In genomic region chr11:69086152-69086551, GRCh38 we compare ENCODE assay signal across 2 cellular contexts.
TF ChIP-seq lines count a peak whose summit lies in the region.

No MANE protein-coding gene starts in this region.

TF ChIP-seq in GM23338, 12 proteins besides CTCF, POLR2A, EP300 and RAD21 (continued from another document):
- TF ChIP-seq JUNB (IDR thresholded peaks at IDR 0.05; ENCODE audit: unreplicated experiment): no peak
- no peak for TF ChIP-seq EZH2phosphoT487 (IDR thresholded peaks at IDR 0.05; ENCODE audit: unreplicated experiment)
- TF ChIP-seq ZNF331 (CRISPR knock-in tag; IDR thresholded peaks at IDR 0.05; ENCODE audit: low read depth): no peak
- TF ChIP-seq POLR2AphosphoS5 (IDR thresholded peaks at IDR 0.05; ENCODE audit: low read depth): no peak
- TF ChIP-seq REST (IDR thresholded peaks at IDR 0.05; ENCODE audit: unreplicated experiment): no peak
- no peak for TF ChIP-seq STAT1 (IDR thresholded peaks at IDR 0.05; ENCODE audit: unreplicated experiment)
- TF ChIP-seq ZNF114 (CRISPR knock-in tag; IDR thresholded peaks at IDR 0.05): no peak
- TF ChIP-seq, protein P1, sequence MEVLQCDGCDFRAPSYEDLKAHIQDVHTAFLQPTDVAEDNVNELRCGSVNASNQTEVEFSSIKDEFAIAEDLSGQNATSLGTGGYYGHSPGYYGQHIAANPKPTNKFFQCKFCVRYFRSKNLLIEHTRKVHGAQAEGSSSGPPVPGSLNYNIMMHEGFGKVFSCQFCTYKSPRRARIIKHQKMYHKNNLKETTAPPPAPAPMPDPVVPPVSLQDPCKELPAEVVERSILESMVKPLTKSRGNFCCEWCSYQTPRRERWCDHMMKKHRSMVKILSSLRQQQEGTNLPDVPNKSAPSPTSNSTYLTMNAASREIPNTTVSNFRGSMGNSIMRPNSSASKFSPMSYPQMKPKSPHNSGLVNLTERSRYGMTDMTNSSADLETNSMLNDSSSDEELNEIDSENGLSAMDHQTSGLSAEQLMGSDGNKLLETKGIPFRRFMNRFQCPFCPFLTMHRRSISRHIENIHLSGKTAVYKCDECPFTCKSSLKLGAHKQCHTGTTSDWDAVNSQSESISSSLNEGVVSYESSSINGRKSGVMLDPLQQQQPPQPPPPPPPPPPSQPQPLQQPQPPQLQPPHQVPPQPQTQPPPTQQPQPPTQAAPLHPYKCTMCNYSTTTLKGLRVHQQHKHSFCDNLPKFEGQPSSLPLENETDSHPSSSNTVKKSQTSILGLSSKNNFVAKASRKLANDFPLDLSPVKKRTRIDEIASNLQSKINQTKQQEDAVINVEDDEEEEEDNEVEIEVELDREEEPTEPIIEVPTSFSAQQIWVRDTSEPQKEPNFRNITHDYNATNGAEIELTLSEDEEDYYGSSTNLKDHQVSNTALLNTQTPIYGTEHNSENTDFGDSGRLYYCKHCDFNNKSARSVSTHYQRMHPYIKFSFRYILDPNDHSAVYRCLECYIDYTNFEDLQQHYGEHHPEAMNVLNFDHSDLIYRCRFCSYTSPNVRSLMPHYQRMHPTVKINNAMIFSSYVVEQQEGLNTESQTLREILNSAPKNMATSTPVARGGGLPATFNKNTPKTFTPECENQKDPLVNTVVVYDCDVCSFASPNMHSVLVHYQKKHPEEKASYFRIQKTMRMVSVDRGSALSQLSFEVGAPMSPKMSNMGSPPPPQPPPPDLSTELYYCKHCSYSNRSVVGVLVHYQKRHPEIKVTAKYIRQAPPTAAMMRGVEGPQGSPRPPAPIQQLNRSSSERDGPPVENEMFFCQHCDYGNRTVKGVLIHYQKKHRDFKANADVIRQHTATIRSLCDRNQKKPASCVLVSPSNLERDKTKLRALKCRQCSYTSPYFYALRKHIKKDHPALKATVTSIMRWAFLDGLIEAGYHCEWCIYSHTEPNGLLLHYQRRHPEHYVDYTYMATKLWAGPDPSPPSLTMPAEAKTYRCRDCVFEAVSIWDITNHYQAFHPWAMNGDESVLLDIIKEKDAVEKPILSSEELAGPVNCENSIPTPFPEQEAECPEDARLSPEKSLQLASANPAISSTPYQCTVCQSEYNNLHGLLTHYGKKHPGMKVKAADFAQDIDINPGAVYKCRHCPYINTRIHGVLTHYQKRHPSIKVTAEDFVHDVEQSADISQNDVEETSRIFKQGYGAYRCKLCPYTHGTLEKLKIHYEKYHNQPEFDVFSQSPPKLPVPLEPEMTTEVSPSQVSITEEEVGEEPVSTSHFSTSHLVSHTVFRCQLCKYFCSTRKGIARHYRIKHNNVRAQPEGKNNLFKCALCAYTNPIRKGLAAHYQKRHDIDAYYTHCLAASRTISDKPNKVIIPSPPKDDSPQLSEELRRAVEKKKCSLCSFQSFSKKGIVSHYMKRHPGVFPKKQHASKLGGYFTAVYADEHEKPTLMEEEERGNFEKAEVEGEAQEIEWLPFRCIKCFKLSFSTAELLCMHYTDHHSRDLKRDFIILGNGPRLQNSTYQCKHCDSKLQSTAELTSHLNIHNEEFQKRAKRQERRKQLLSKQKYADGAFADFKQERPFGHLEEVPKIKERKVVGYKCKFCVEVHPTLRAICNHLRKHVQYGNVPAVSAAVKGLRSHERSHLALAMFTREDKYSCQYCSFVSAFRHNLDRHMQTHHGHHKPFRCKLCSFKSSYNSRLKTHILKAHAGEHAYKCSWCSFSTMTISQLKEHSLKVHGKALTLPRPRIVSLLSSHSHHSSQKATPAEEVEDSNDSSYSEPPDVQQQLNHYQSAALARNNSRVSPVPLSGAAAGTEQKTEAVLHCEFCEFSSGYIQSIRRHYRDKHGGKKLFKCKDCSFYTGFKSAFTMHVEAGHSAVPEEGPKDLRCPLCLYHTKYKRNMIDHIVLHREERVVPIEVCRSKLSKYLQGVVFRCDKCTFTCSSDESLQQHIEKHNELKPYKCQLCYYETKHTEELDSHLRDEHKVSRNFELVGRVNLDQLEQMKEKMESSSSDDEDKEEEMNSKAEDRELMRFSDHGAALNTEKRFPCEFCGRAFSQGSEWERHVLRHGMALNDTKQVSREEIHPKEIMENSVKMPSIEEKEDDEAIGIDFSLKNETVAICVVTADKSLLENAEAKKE (CRISPR knock-in tag; IDR thresholded peaks at IDR 0.05): no peak

TF ChIP-seq in WTC11, 78 proteins besides CTCF, POLR2A, EP300 and RAD21 (continued from another document):
- TF ChIP-seq, protein P2, sequence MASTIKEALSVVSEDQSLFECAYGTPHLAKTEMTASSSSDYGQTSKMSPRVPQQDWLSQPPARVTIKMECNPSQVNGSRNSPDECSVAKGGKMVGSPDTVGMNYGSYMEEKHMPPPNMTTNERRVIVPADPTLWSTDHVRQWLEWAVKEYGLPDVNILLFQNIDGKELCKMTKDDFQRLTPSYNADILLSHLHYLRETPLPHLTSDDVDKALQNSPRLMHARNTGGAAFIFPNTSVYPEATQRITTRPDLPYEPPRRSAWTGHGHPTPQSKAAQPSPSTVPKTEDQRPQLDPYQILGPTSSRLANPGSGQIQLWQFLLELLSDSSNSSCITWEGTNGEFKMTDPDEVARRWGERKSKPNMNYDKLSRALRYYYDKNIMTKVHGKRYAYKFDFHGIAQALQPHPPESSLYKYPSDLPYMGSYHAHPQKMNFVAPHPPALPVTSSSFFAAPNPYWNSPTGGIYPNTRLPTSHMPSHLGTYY (CRISPR knock-in tag; IDR thresholded peaks at IDR 0.05): no peak
- no peak for TF ChIP-seq TEAD4 (CRISPR knock-in tag; IDR thresholded peaks at IDR 0.05)
- no peak for TF ChIP-seq ZNF138 (CRISPR knock-in tag; conservative IDR thresholded peaks at IDR 0.05)
- TF ChIP-seq, protein P3, sequence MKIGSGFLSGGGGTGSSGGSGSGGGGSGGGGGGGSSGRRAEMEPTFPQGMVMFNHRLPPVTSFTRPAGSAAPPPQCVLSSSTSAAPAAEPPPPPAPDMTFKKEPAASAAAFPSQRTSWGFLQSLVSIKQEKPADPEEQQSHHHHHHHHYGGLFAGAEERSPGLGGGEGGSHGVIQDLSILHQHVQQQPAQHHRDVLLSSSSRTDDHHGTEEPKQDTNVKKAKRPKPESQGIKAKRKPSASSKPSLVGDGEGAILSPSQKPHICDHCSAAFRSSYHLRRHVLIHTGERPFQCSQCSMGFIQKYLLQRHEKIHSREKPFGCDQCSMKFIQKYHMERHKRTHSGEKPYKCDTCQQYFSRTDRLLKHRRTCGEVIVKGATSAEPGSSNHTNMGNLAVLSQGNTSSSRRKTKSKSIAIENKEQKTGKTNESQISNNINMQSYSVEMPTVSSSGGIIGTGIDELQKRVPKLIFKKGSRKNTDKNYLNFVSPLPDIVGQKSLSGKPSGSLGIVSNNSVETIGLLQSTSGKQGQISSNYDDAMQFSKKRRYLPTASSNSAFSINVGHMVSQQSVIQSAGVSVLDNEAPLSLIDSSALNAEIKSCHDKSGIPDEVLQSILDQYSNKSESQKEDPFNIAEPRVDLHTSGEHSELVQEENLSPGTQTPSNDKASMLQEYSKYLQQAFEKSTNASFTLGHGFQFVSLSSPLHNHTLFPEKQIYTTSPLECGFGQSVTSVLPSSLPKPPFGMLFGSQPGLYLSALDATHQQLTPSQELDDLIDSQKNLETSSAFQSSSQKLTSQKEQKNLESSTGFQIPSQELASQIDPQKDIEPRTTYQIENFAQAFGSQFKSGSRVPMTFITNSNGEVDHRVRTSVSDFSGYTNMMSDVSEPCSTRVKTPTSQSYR (CRISPR knock-in tag; IDR thresholded peaks at IDR 0.05): no peak
